Comparison of ENCODE assay signal across 18 cellular contexts in the genomic region with DNA sequence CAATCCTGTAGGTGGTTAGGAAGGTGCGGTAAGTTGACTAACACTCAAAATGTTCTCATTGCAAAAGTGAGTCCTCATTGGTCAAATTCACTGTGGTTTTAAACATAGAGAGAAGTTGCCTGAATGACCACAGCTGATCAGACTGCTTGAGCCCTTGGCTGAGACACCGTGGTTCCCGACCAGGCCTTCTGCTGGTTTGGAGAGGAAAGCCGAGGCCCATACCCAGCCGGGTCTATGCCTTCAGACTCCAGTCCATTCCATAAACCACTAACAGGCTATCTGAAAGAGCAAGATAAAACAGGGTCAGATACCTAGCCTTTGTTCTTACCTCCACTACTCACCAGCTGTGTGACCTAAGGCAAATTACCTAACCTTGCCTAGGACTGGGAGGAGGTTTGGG.
"Had no signal": no experiment of that assay in that cellular context is flagged by ENCODE, and none has a peak within 500 bp of the region (broad histone marks: within the 10 kb centered on the region; RNA-seq: fewer than 3 reads in every experiment).

No MANE protein-coding gene starts in this region.

- H3K27me3 ChIP-seq: hepatocyte, neural progenitor cell, ovary, right atrium auricular region, sigmoid colon, transverse colon had no signal

- DNase-seq: dermis blood vessel endothelial cell; foreskin keratinocyte; head of caudate nucleus; midbrain; nucleus accumbens; ovary; sigmoid colon; stimulated activated naive CD4-positive, alpha-beta T cell; stomach; substantia nigra; transverse colon had no signal

- H3K4me3 ChIP-seq: hepatocyte, neural progenitor cell, ovary, right atrium auricular region, sigmoid colon, skin epidermis, stomach, thoracic aorta, transverse colon had no signal

- H3K36me3 ChIP-seq: neural progenitor cell, ovary, right atrium auricular region, sigmoid colon, stomach, thoracic aorta, transverse colon had no signal

- H3K27ac ChIP-seq: foreskin keratinocyte, hepatocyte, neural progenitor cell, ovary, right atrium auricular region, sigmoid colon, skin epidermis, stomach, thoracic aorta, transverse colon had no signal

- H3K9me3 ChIP-seq: ovary, right atrium auricular region, sigmoid colon, stomach, thoracic aorta, transverse colon had no signal

- H3K4me1 ChIP-seq: foreskin keratinocyte, sigmoid colon, stomach, transverse colon had no signal

- ATAC-seq: foreskin keratinocyte; left lobe of liver; natural killer cell treated with Interleukin-12 subunit alpha and Interleukin-12 subunit beta and Interleukin-15 and Interleukin-18, amount 100 ng/mL, for 72 hours had no signal
